Comparison of ENCODE assay signal across 8 cellular contexts in genomic region chr4:186726150-186726439, GRCh38. TPM values are rescaled to one million over a fixed set of nuclear protein-coding genes. Genes with fewer than 3 reads are reported as not detected.
DNase-seq lines count a peak whose midpoint lies in the region; ATAC-seq, FAIRE-seq and TF ChIP-seq lines count a peak whose summit lies in the region.

No MANE protein-coding gene starts in this region.

- H3K27ac ChIP-seq in 22Rv1 (peak overlapping the region; percentile 76), HUES64 (ENCODE audit: low read depth, low read length) (peak overlapping the region; percentile 77; the same call in 1 of the 2 replicates), H1 (ENCODE audit: low read depth, low read length) (peak overlapping the region; percentile 20; the same call in 1 of the 2 replicates), WERI-Rb-1 (no peak overlapping the region)

- peaks cover 0 to 23% (median 21%) of the 10 kb centered on the region in 3 donors for H3K4me1 Mint-ChIP-seq in T-cell

- H3K36me3 Mint-ChIP-seq in T-cell: no peaks in the 10 kb centered on the region

- peak overlapping the region; percentile 69; the same call in 1 of the 2 replicates for H2BK5ac ChIP-seq in H1 (ENCODE audit: low read depth, low read length)

- TF ChIP-seq EP300 in H1 (IDR thresholded peaks at IDR 0.05; ENCODE audit: borderline replicate concordance in 1 of 2, low read depth in 2 of 2, low read length in 2 of 2): no peak

- no peak for TF ChIP-seq POLR2A in H1 (IDR thresholded peaks at IDR 0.05; ENCODE audit: control extremely low read depth in 1 of 2, low read depth in 2 of 2, low read length in 2 of 2)

- H3K56ac ChIP-seq in H1 (replicated peaks; ENCODE audit: insufficient read length, low read depth, low read length): peak overlapping the region; percentile 5

- 0% methylated on average over 21 of the region's 21 CpGs for WGBS in HUES64
- WGBS in H1 (ENCODE audit: extremely low coverage in 1 of 2, insufficient coverage in 1 of 2, insufficient read length in 1 of 2, insufficient replicate concordance in 2 of 2, low coverage in 1 of 2, low lambda C conversion rate in 2 of 2, missing lambda C conversion rate in 1 of 2), 2 experiments: 2% methylated on average over 21 of the region's 21 CpGs; no CpG with 5 or more reads in 1 of the 2 experiments

- TF ChIP-seq RAD21 in H1 (IDR thresholded peaks at IDR 0.05 in 1 of 2, conservative IDR thresholded peaks at IDR 0.05 in 1 of 2; ENCODE audit: low read depth in 2 of 2, low read length in 2 of 2): no peak

- no peaks in the 10 kb centered on the region for H3K36me3 ChIP-seq in HUES64 (ENCODE audit: insufficient read depth, low read length)
- H3K36me3 ChIP-seq in H1 (ENCODE audit: control insufficient read depth in 2 of 4, insufficient read depth in 4 of 4, low read length in 3 of 4): peaks cover 0 to 4% (median 0%) of the 10 kb centered on the region in 4 experiments; a peak in 1 of 8 replicates
- no peaks in the 10 kb centered on the region for H3K36me3 ChIP-seq in mucosa of stomach (ENCODE audit: control insufficient read depth, insufficient read depth, low read length)
- no peaks in the 10 kb centered on the region for H3K36me3 ChIP-seq in WERI-Rb-1

- H3K27me3 ChIP-seq in HUES64 (ENCODE audit: insufficient read depth, low read length) (peaks cover 5% of the 10 kb centered on the region; the same call in 1 of the 2 replicates), H1 (replicated peaks in 1 of 4; ENCODE audit: control insufficient read depth in 3 of 4, extremely low read depth in 1 of 4, insufficient read depth in 3 of 4, low read length in 3 of 4) (peaks cover 0 to 8% (median 0%) of the 10 kb centered on the region in 4 experiments; a peak in 3 of 7 replicates), mucosa of stomach (ENCODE audit: control insufficient read depth, insufficient read depth, low read length) (no peaks in the 10 kb centered on the region), WERI-Rb-1 (ENCODE audit: insufficient read depth, low read depth, severe bottlenecking) (peaks cover 96% of the 10 kb centered on the region)

- peak overlapping the region; percentile 73 for H2AFZ ChIP-seq in H1 (ENCODE audit: low read length)

- peak overlapping the region; percentile 50 for H2BK120ac ChIP-seq in H1 (replicated peaks; ENCODE audit: low read depth, low read length)

- H3K18ac ChIP-seq in H1 (ENCODE audit: extremely low read depth, low read length): peak overlapping the region; percentile 97

- DNase-seq in H1 (ENCODE audit: low read depth in 1 of 2, low spot score in 2 of 2) (no peak), T-cell (no peak), WERI-Rb-1 (no peak), LoVo (ENCODE audit: low spot score) (no peak)

- H2BK12ac ChIP-seq in H1 (ENCODE audit: low read depth, low read length): peak overlapping the region; percentile 42; the same call in 1 of the 2 replicates

- H4K91ac ChIP-seq in H1 (replicated peaks; ENCODE audit: insufficient read length, low read length): peak overlapping the region; percentile 22

- peak overlapping the region; percentile 93 to 97 for H3K4me2 ChIP-seq in H1 (ENCODE audit: insufficient read depth in 1 of 2, low read depth in 2 of 2, low read length in 2 of 2)

- H3K23ac ChIP-seq in H1 (ENCODE audit: insufficient read length): no peak overlapping the region

- FAIRE-seq in H1 (lab: Jason Lieb, UNC): no peak

- H3K9me3 Mint-ChIP-seq in T-cell: peaks cover 0 to 3% (median 0%) of the 10 kb centered on the region in 3 donors

- H3K4me1 ChIP-seq in HUES64 (ENCODE audit: insufficient read depth, low read length): peaks cover 33% of the 10 kb centered on the region
- H3K4me1 ChIP-seq in H1 (replicated peaks in 1 of 4; ENCODE audit: control insufficient read depth in 3 of 4, insufficient read depth in 4 of 4, low read length in 3 of 4): peaks cover 2 to 8% (median 4%) of the 10 kb centered on the region in 4 experiments; a peak in 4 of 7 replicates
- H3K4me1 ChIP-seq in mucosa of stomach (ENCODE audit: control insufficient read depth, insufficient read depth, low read length): peaks cover 13% of the 10 kb centered on the region

- POLR2A ChIA-PET in H1 (lab: Charles Lee; ENCODE audit: partially characterized antibody) (interaction anchor here (1.7 kb wide), 1 partner anchor 38 kb away, joined by 4 read pairs; no protein-coding TSS in a partner anchor), T-cell (lab: Charles Lee) (no interaction called here)

- peaks cover 43 to 59% of the 10 kb centered on the region in 2 donors for H3K27me3 Mint-ChIP-seq in T-cell

- peak overlapping the region; percentile 98 for H3K4me3 ChIP-seq in HUES64 (ENCODE audit: low read length)
- H3K4me3 ChIP-seq in H1 (ENCODE audit: extremely low read depth in 1 of 4, insufficient read depth in 2 of 4, low read depth in 3 of 4, low read length in 4 of 4): peak overlapping the region; percentile 75 to 99 (median 96)
- H3K4me3 ChIP-seq in mucosa of stomach (ENCODE audit: low read length): peak overlapping the region; percentile 97
- no peak overlapping the region for H3K4me3 ChIP-seq in WERI-Rb-1 (ENCODE audit: low read depth, low read length)

- H4K8ac ChIP-seq in H1 (ENCODE audit: extremely low read depth, insufficient read depth, low read length): peak overlapping the region; percentile 62

- H3K14ac ChIP-seq in H1 (ENCODE audit: insufficient read length): no peak overlapping the region

- no peak overlapping the region for H4K5ac ChIP-seq in H1 (ENCODE audit: insufficient read length, low read depth, low read length)

- H3K4ac ChIP-seq in H1 (replicated peaks; ENCODE audit: insufficient read length, low read depth, low read length): no peak overlapping the region

- peaks cover 4 to 6% of the 10 kb centered on the region in 2 experiments for H4K20me1 ChIP-seq in H1 (replicated peaks in 1 of 2; ENCODE audit: control insufficient read depth in 1 of 2, insufficient read depth in 2 of 2, low read length in 2 of 2)

- no peaks in the 10 kb centered on the region for H3K79me1 ChIP-seq in H1 (ENCODE audit: low read depth, low read length)

- peaks cover 5 to 19% of the 10 kb centered on the region in 2 experiments for H3K79me2 ChIP-seq in H1 (ENCODE audit: control insufficient read depth in 1 of 2, insufficient read depth in 2 of 2, low read length in 2 of 2)

- ATAC-seq in T-cell (replicated peaks in 1 of 4) (no peak), GM21390 (IDR thresholded peaks at IDR 0.05; ENCODE audit: unreplicated experiment) (no peak)

- H3K4me3 Mint-ChIP-seq in T-cell: peak overlapping the region in 1 of 3 donors; percentile 36

- peaks cover 11% of the 10 kb centered on the region for H3K23me2 ChIP-seq in H1 (ENCODE audit: low read depth, low read length)

- H2BK15ac ChIP-seq in H1 (ENCODE audit: low read length): no peak overlapping the region

- no peak overlapping the region for H3K27ac Mint-ChIP-seq in T-cell

- CTCF ChIA-PET in H1 (lab: Charles Lee; ENCODE audit: partially characterized antibody) (interaction anchor here (0.8 to 1.5 kb wide), 6 partner anchors 12 to 222 kb away, joined by 3 to 8 read pairs (median 4); no protein-coding TSS in a partner anchor), T-cell (lab: Charles Lee) (no interaction called here)

- peak overlapping the region; percentile 75; the same call in 1 of the 2 replicates for H2BK20ac ChIP-seq in H1 (ENCODE audit: low read length)

- TF ChIP-seq CTCF in 22Rv1 (IDR thresholded peaks at IDR 0.05) (peak; percentile 29), H1 (IDR thresholded peaks at IDR 0.05; ENCODE audit: control extremely low read depth in 1 of 3, insufficient read depth in 1 of 3, low read depth in 1 of 3, low read length in 3 of 3) (no peak), WERI-Rb-1 (IDR thresholded peaks at IDR 0.05; ENCODE audit: low read depth, low read length) (no peak)

- no peak overlapping the region for H2AK5ac ChIP-seq in H1 (ENCODE audit: low read depth, low read length)

- H3K9ac ChIP-seq in HUES64 (ENCODE audit: low read depth, low read length): peak overlapping the region; percentile 94
- peak overlapping the region in 3 of 4 experiments; percentile 11 to 61 (median 54); a peak in 5 of 7 replicates for H3K9ac ChIP-seq in H1 (replicated peaks in 1 of 4; ENCODE audit: extremely low read depth in 1 of 4, low read depth in 3 of 4, low read length in 3 of 4)
- H3K9ac ChIP-seq in mucosa of stomach (ENCODE audit: low read length): peak overlapping the region; percentile 88

- H3K9me3 ChIP-seq in HUES64 (ENCODE audit: insufficient read depth, low read depth, low read length) (no peaks in the 10 kb centered on the region; the same call in 1 of the 2 replicates), H1 (ENCODE audit: insufficient read depth in 2 of 2, low read depth in 1 of 2, low read length in 1 of 2) (no peaks in the 10 kb centered on the region), mucosa of stomach (ENCODE audit: control insufficient read depth, low read length) (no peaks in the 10 kb centered on the region), WERI-Rb-1 (ENCODE audit: severe bottlenecking) (peaks cover 52% of the 10 kb centered on the region)

TF ChIP-seq in H1, 55 proteins besides CTCF, POLR2A, EP300 and RAD21 (continues in another document):
- TF ChIP-seq, protein P1, sequence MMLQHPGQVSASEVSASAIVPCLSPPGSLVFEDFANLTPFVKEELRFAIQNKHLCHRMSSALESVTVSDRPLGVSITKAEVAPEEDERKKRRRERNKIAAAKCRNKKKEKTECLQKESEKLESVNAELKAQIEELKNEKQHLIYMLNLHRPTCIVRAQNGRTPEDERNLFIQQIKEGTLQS (IDR thresholded peaks at IDR 0.05; ENCODE audit: insufficient read depth, low read depth, low read length): no peak
- TF ChIP-seq E2F6 (IDR thresholded peaks at IDR 0.05): no peak
- no peak for TF ChIP-seq GTF2F1 (IDR thresholded peaks at IDR 0.05; ENCODE audit: borderline replicate concordance, low read depth, low read length)
- TF ChIP-seq CBX5 (IDR thresholded peaks at IDR 0.05; ENCODE audit: low read depth, low read length): no peak
- TF ChIP-seq TCF12 (IDR thresholded peaks at IDR 0.05; ENCODE audit: low read depth, low read length): no peak

RNA-seq across cellular contexts. Expression of gene FAT1, which starts 2.4 kb away (rescaled TPM):
- polyA plus RNA-seq in HUES64 (2013, experiment 1 of 2): 50.1 TPM
- 58.0 TPM for polyA plus RNA-seq in HUES64 (2013, experiment 2 of 2)
- 137 and 144 TPM in 2 replicates for total RNA-seq in H1 (2021; fragmentation: NEBNext Ultra II Directional; extraction: Animal tissue kit (Norgen Biotek cat#: 25700))
- polyA plus RNA-seq in H1 (2011; rRNA removed): 84.0 and 94.4 TPM in 2 replicates
- polyA plus RNA-seq in H1 (2011; cell fraction: cytosol; rRNA removed): 74.4 TPM
- polyA plus RNA-seq in H1 (2011; cell fraction: nucleus; rRNA removed): 371 TPM
- polyA plus RNA-seq in H1 (2012, experiment 1 of 2): 73.7 to 125 TPM (median 95.6 TPM) in 4 replicates
- 10.8 TPM for polyA plus RNA-seq in H1 (2012, experiment 2 of 2)
- polyA plus RNA-seq in H1 (2013, experiment 1 of 2): 93.1 TPM
- polyA plus RNA-seq in H1 (2013, experiment 2 of 2): 69.3 TPM
- polyA minus RNA-seq in H1 (2011; rRNA and poly(A)+ RNA removed): 977 and 1,176 TPM in 2 replicates
- 243 TPM for polyA minus RNA-seq in H1 (2011; cell fraction: cytosol; rRNA and poly(A)+ RNA removed)
- 409 TPM for polyA minus RNA-seq in H1 (2011; cell fraction: nucleus; rRNA and poly(A)+ RNA removed)
- 1 to 10 TPM in 3 of 5 donors, not detected in 2; 1.0 to 1.5 (median 1.5) TPM for total RNA-seq in T-cell

Comparison
In these comparisons a context has a peak if more than half of its experiments do, and no peak if none do; other contexts are left out.
1. RNA of gene FAT1, which starts 2.4 kb away (total RNA-seq): 137 to 144 TPM in H1; 1.0 to 1.5 TPM in T-cell; every median in the first group is over 10 times any median in the second.
2. Peak in every context shown above with its lines, with median percentiles within 50 percentile points of each other: H3K9ac ChIP-seq.